In genomic region chr1:228094432-228095016, GRCh38 we compare ENCODE assay signal across 16 cellular contexts. TPM values are rescaled to one million over a fixed set of nuclear protein-coding genes. Genes with fewer than 3 reads are reported as not detected.
A peak's percentile ranks its signal among the peaks of the same experiment; 100 is the strongest.
DNase-seq lines count a peak whose midpoint lies in the region; ATAC-seq and TF ChIP-seq lines count a peak whose summit lies in the region.
"Had no signal": no experiment of that assay in that cellular context is flagged by ENCODE, and none has a peak within 500 bp of the region (broad histone marks: within the 10 kb centered on the region; RNA-seq: fewer than 3 reads in every experiment).

No MANE protein-coding gene starts in this region.

- peaks cover 21 to 22% of the 10 kb centered on the region in 2 experiments for H3K4me1 ChIP-seq in trophoblast cell (ENCODE audit: control insufficient read depth in 1 of 2, insufficient read depth in 2 of 2, low read length in 2 of 2)

- H3K9ac ChIP-seq in trophoblast cell (ENCODE audit: low read length): no peak overlapping the region

- POLR2A ChIA-PET in CD4-positive, alpha-beta T cell (lab: Charles Lee): interaction anchor here (0.7 to 1.1 kb wide), 2 partner anchors 11 to 363 kb away, joined by 3 read pairs; no protein-coding TSS in a partner anchor
- POLR2A ChIA-PET in WTC11 (lab: Charles Lee): no interaction called here

- H2AFZ ChIP-seq in trophoblast cell (ENCODE audit: insufficient read depth, low read length, poor library complexity): no peak overlapping the region

- H3K23ac ChIP-seq in trophoblast cell (ENCODE audit: low read length): no peak overlapping the region

- no peak overlapping the region for H2BK12ac ChIP-seq in trophoblast cell (ENCODE audit: low read length)

- no peaks in the 10 kb centered on the region for H3K27me3 ChIP-seq in CD4-positive, alpha-beta T cell (ENCODE audit: control insufficient read depth, insufficient read depth, low read length)
- H3K27me3 ChIP-seq in trophoblast cell (ENCODE audit: insufficient read depth, low read length): no peaks in the 10 kb centered on the region
- H3K27me3 ChIP-seq: esophagus squamous epithelium, thyroid gland had no signal

- intact Hi-C loops in CD4-positive, alpha-beta T cell (cut with DNase I, micrococcal nuclease): no loop called here

- H3K27ac ChIP-seq in CD4-positive, alpha-beta T cell (ENCODE audit: low read depth, low read length): no peak overlapping the region
- no peak overlapping the region for H3K27ac ChIP-seq in trophoblast cell (ENCODE audit: low read depth, low read length)
- H3K27ac ChIP-seq: C4-2B, esophagus squamous epithelium, skin epidermis, thyroid gland, WERI-Rb-1 had no signal

- peaks cover 62% of the 10 kb centered on the region for H3K4me1 Mint-ChIP-seq in CD4-positive, alpha-beta T cell (ENCODE audit: low read depth)
- peaks cover 22% of the 10 kb centered on the region for H3K4me1 Mint-ChIP-seq in activated T-helper 17 cell treated with anti-CD3 and anti-CD28 coated beads, Interleukin-2, amount 50 U/mL, for 72 hours
- H3K4me1 Mint-ChIP-seq in WTC11: peaks cover 7% of the 10 kb centered on the region

- H3K9me3 Mint-ChIP-seq in CD4-positive, alpha-beta T cell: peaks cover 5% of the 10 kb centered on the region
- H3K9me3 Mint-ChIP-seq in activated T-helper 17 cell treated with anti-CD3 and anti-CD28 coated beads, Interleukin-2, amount 50 U/mL, for 72 hours: peaks cover 6% of the 10 kb centered on the region
- peaks cover 11% of the 10 kb centered on the region for H3K9me3 Mint-ChIP-seq in WTC11

- peak overlapping the region; percentile 96 for H3K4ac ChIP-seq in trophoblast cell (ENCODE audit: low read depth, low read length)

- ATAC-seq in activated CD4-positive, CD25-positive, alpha-beta regulatory T cell treated with anti-CD3 and anti-CD28 coated beads, Interleukin-2, amount 50 U/mL, for 24 hours: no peak
- ATAC-seq in CD4-positive, alpha-beta T cell (ENCODE audit: poor library complexity): no peak
- no peak for ATAC-seq in activated T-helper 17 cell treated with anti-CD3 and anti-CD28 coated beads, Interleukin-2, amount 50 U/mL, for 72 hours (replicated peaks)
- no peak for ATAC-seq in WTC11
- ATAC-seq: left ventricle myocardium superior had no signal

- H3K79me1 ChIP-seq in trophoblast cell (ENCODE audit: low read length): no peaks in the 10 kb centered on the region

- H3K18ac ChIP-seq in trophoblast cell (ENCODE audit: low read length): no peak overlapping the region

- H3K27me3 Mint-ChIP-seq in CD4-positive, alpha-beta T cell: no peaks in the 10 kb centered on the region
- H3K27me3 Mint-ChIP-seq in activated T-helper 17 cell treated with anti-CD3 and anti-CD28 coated beads, Interleukin-2, amount 50 U/mL, for 72 hours: no peaks in the 10 kb centered on the region
- no peaks in the 10 kb centered on the region for H3K27me3 Mint-ChIP-seq in WTC11 (ENCODE audit: low read depth)

- H3K4me3 ChIP-seq in trophoblast cell (ENCODE audit: low read depth, low read length): no peak overlapping the region
- H3K4me3 ChIP-seq: esophagus squamous epithelium, skin epidermis, thyroid gland had no signal

- TF ChIP-seq CTCF in CD4-positive, alpha-beta T cell (IDR thresholded peaks at IDR 0.05): no peak
- no peak for TF ChIP-seq CTCF in WTC11 (IDR thresholded peaks at IDR 0.05)

- no peak overlapping the region for H3K14ac ChIP-seq in trophoblast cell (ENCODE audit: low read length)

- H3K4me3 Mint-ChIP-seq in CD4-positive, alpha-beta T cell: peak overlapping the region; percentile 27
- peak overlapping the region; percentile 7 for H3K4me3 Mint-ChIP-seq in activated T-helper 17 cell treated with anti-CD3 and anti-CD28 coated beads, Interleukin-2, amount 50 U/mL, for 72 hours
- no peak overlapping the region for H3K4me3 Mint-ChIP-seq in WTC11

- no peak overlapping the region for H2BK120ac ChIP-seq in trophoblast cell (ENCODE audit: insufficient read depth, low read length, poor library complexity)

- H4K91ac ChIP-seq in trophoblast cell (ENCODE audit: low read depth, low read length): no peak overlapping the region

- CTCF ChIA-PET in CD4-positive, alpha-beta T cell (lab: Charles Lee): no interaction called here
- CTCF ChIA-PET in WTC11 (lab: Charles Lee): no interaction called here

- no peak overlapping the region for H3K4me2 ChIP-seq in trophoblast cell (ENCODE audit: low read length)

- peak; percentile 8 for DNase-seq in activated CD4-positive, CD25-positive, alpha-beta regulatory T cell treated with anti-CD3 and anti-CD28 coated beads, Interleukin-2, amount 50 U/mL, for 72 hours
- no peak for DNase-seq in CD4-positive, alpha-beta T cell
- DNase-seq in trophoblast cell (no peak), WTC11 (ENCODE audit: low spot score) (no peak), NCI-H187 (lab: John Stamatoyannopoulos, UW) (no peak)
- DNase-seq in stimulated activated naive CD4-positive, alpha-beta T cell treated with Interleukin-2 at 50 U/mL for 16 hours (lab: John Stamatoyannopoulos, UW): no peak
- DNase-seq: esophagus squamous epithelium; left ventricle myocardium superior; NCI-H1930; stimulated activated CD4-positive, alpha-beta T cell treated with anti-CD3 and anti-CD28 coated beads, Interleukin-4, amount 100 ng/mL, for 24 hours; thyroid gland; WERI-Rb-1 had no signal

- peaks cover 60% of the 10 kb centered on the region for H3K79me2 ChIP-seq in trophoblast cell (ENCODE audit: control insufficient read depth, insufficient read depth, low read length, poor library complexity)

- H4K12ac ChIP-seq in trophoblast cell (ENCODE audit: low read depth, low read length): no peak overlapping the region

- no peak overlapping the region for H2BK5ac ChIP-seq in trophoblast cell (ENCODE audit: low read depth, low read length, poor library complexity)

- no CpG with 5 or more reads among the region's 13 CpGs for WGBS in trophoblast cell (ENCODE audit: extremely low coverage, insufficient coverage, insufficient read length)

- peak overlapping the region; percentile 33 for H3K27ac Mint-ChIP-seq in CD4-positive, alpha-beta T cell
- peak overlapping the region; percentile 57 for H3K27ac Mint-ChIP-seq in activated T-helper 17 cell treated with anti-CD3 and anti-CD28 coated beads, Interleukin-2, amount 50 U/mL, for 72 hours
- no peak overlapping the region for H3K27ac Mint-ChIP-seq in WTC11

- H3K9me3 ChIP-seq in CD4-positive, alpha-beta T cell (ENCODE audit: control insufficient read depth, low read length): peaks cover 7% of the 10 kb centered on the region
- peaks cover 7% of the 10 kb centered on the region for H3K9me3 ChIP-seq in trophoblast cell (ENCODE audit: insufficient read depth, low read depth, low read length)
- H3K9me3 ChIP-seq: thyroid gland had no signal

- H3K36me3 Mint-ChIP-seq in CD4-positive, alpha-beta T cell (ENCODE audit: low read depth): peaks cover 88% of the 10 kb centered on the region
- H3K36me3 Mint-ChIP-seq in activated T-helper 17 cell treated with anti-CD3 and anti-CD28 coated beads, Interleukin-2, amount 50 U/mL, for 72 hours (ENCODE audit: low read depth): peaks cover 100% of the 10 kb centered on the region
- peaks cover 51% of the 10 kb centered on the region for H3K36me3 Mint-ChIP-seq in WTC11

- no peak overlapping the region for H4K8ac ChIP-seq in trophoblast cell (ENCODE audit: low read depth, low read length)

- peaks cover 54 to 62% of the 10 kb centered on the region in 2 experiments for H3K36me3 ChIP-seq in trophoblast cell (ENCODE audit: control insufficient read depth in 1 of 2, insufficient read depth in 2 of 2, low read length in 2 of 2)

- H2AK5ac ChIP-seq in trophoblast cell (ENCODE audit: low read length): no peak overlapping the region

TF ChIP-seq in WTC11, 78 proteins besides CTCF, POLR2A, EP300 and RAD21 (continues in another document):
- TF ChIP-seq KAT7 (CRISPR knock-in tag; IDR thresholded peaks at IDR 0.05; ENCODE audit: borderline replicate concordance) (no peak), FOXJ3 (CRISPR knock-in tag; IDR thresholded peaks at IDR 0.05; ENCODE audit: borderline replicate concordance) (no peak), EMX1 (CRISPR knock-in tag; IDR thresholded peaks at IDR 0.05) (no peak), GRHL2 (CRISPR knock-in tag; IDR thresholded peaks at IDR 0.05; ENCODE audit: insufficient replicate concordance, severe bottlenecking) (no peak), ZBTB21 (CRISPR knock-in tag; IDR thresholded peaks at IDR 0.05; ENCODE audit: borderline replicate concordance) (no peak), ZNF423 (CRISPR knock-in tag; IDR thresholded peaks at IDR 0.05) (no peak), TEAD1 (CRISPR knock-in tag; IDR thresholded peaks at IDR 0.05) (no peak)

RNA-seq across cellular contexts. Expression of gene C1orf35, which starts 8.6 kb away (rescaled TPM):
- total RNA-seq in CD4-positive, alpha-beta T cell: 10 to 100 TPM; 36.6 to 40.3 TPM
- total RNA-seq in activated T-helper 17 cell treated with anti-CD3 and anti-CD28 coated beads, Interleukin-2, amount 50 U/mL, for 72 hours: 10 to 100 TPM; 18.3 TPM
- 17.6 and 18.1 TPM in 2 replicates for polyA plus RNA-seq in trophoblast cell (2013)
- total RNA-seq in WTC11 (2021): 30.0 to 33.8 TPM (median 30.7 TPM) in 3 replicates

RNA-seq across cellular contexts. Expression of gene ARF1, which starts 12.0 kb away (rescaled TPM):
- 100 to 1,000 TPM; 318 to 322 TPM for total RNA-seq in CD4-positive, alpha-beta T cell
- 100 to 1,000 TPM; 288 to 364 TPM for total RNA-seq in activated T-helper 17 cell treated with anti-CD3 and anti-CD28 coated beads, Interleukin-2, amount 50 U/mL, for 72 hours
- polyA plus RNA-seq in trophoblast cell (2013): 489 and 490 TPM in 2 replicates
- total RNA-seq in WTC11 (2021): 295 to 330 TPM (median 300 TPM) in 3 replicates

RNA-seq across cellular contexts. Expression of gene MRPL55, which starts 14.6 kb away (rescaled TPM):
- 100 to 1,000 TPM; 120 to 128 TPM for total RNA-seq in CD4-positive, alpha-beta T cell
- 10 to 100 TPM; 42.3 to 48.6 TPM for total RNA-seq in activated T-helper 17 cell treated with anti-CD3 and anti-CD28 coated beads, Interleukin-2, amount 50 U/mL, for 72 hours
- 87.0 and 91.4 TPM in 2 replicates for polyA plus RNA-seq in trophoblast cell (2013)
- 65.8 to 70.5 TPM (median 66.9 TPM) in 3 replicates for total RNA-seq in WTC11 (2021)

RNA-seq across cellular contexts. Expression of gene GUK1, which starts 45.6 kb away (rescaled TPM):
- total RNA-seq in CD4-positive, alpha-beta T cell: 100 to 1,000 TPM; 373 to 378 TPM
- 100 to 1,000 TPM; 284 to 285 TPM for total RNA-seq in activated T-helper 17 cell treated with anti-CD3 and anti-CD28 coated beads, Interleukin-2, amount 50 U/mL, for 72 hours
- polyA plus RNA-seq in trophoblast cell (2013): 235 and 242 TPM in 2 replicates
- 110 to 112 TPM (median 111 TPM) in 3 replicates for total RNA-seq in WTC11 (2021)

RNA-seq across cellular contexts. Expression of gene GJC2, which starts 55.2 kb away (rescaled TPM):
- total RNA-seq in CD4-positive, alpha-beta T cell: 1 to 10 TPM; 2.1 to 2.4 TPM
- under 1 TPM; 0.43 to 0.61 TPM for total RNA-seq in activated T-helper 17 cell treated with anti-CD3 and anti-CD28 coated beads, Interleukin-2, amount 50 U/mL, for 72 hours
- 0.38 and 0.51 TPM in 2 replicates for polyA plus RNA-seq in trophoblast cell (2013)
- total RNA-seq in WTC11 (2021): 0.72 to 1.2 TPM (median 0.87 TPM) in 3 replicates
